16 cellular contexts compared by ENCODE assay signal in the genomic region with DNA sequence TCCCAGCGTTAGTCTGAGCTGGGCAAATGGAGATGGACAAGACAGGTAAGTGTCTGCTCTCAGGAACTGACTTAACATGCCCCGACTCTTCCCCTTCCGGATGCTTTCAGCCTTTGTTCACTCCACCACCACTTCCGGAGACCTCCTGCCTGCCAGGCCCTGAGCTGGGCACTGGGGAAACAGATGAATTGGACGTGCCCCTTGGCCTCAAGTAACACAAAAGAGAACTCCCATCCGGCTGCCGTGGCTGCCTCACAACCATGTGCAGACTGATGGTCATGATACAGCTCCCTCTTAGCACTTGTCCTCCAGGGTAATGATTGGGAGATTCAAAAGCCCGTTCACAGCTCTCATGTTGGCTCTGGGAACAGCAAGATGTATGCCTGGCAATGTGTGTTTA. TPM values are rescaled to one million over a fixed set of nuclear protein-coding genes. Genes with fewer than 3 reads are reported as not detected.
DNase-seq lines count a peak whose midpoint lies in the region; ATAC-seq, FAIRE-seq and TF ChIP-seq lines count a peak whose summit lies in the region.
"Had no signal": no experiment of that assay in that cellular context is flagged by ENCODE, and none has a peak within 500 bp of the region (broad histone marks: within the 10 kb centered on the region; RNA-seq: fewer than 3 reads in every experiment).

No MANE protein-coding gene starts in this region.

- peaks cover 32% of the 10 kb centered on the region for H3K36me3 Mint-ChIP-seq in activated CD4-positive, alpha-beta T cell treated with anti-CD3 and anti-CD28 coated beads for 36 hours (ENCODE audit: low read depth)
- peaks cover 15% of the 10 kb centered on the region for H3K36me3 Mint-ChIP-seq in CD4-positive, CD25-positive, alpha-beta regulatory T cell
- H3K36me3 Mint-ChIP-seq in brain, result peaks cover 38% of the 10 kb centered on the region
- H3K36me3 Mint-ChIP-seq in nephron progenitor cell (ENCODE audit: low read depth), result peaks cover 39% of the 10 kb centered on the region

- no peaks in the 10 kb centered on the region for H3K9me3 Mint-ChIP-seq in activated CD4-positive, alpha-beta T cell treated with anti-CD3 and anti-CD28 coated beads for 36 hours (ENCODE audit: low read depth)
- peaks cover 0 to 2% (median 0%) of the 10 kb centered on the region in 7 donors for H3K9me3 Mint-ChIP-seq in CD4-positive, CD25-positive, alpha-beta regulatory T cell
- peaks cover 0 to 3% (median 0%) of the 10 kb centered on the region in 5 experiments for H3K9me3 Mint-ChIP-seq in brain
- H3K9me3 Mint-ChIP-seq in nephron progenitor cell, result no peaks in the 10 kb centered on the region

- no peak for ATAC-seq in activated CD4-positive, alpha-beta T cell treated with anti-CD3 and anti-CD28 coated beads for 36 hours
- no peak for ATAC-seq in CD4-positive, CD25-positive, alpha-beta regulatory T cell (ENCODE audit: low read depth in 2 of 2)
- no peak for ATAC-seq in HG03108 (IDR thresholded peaks at IDR 0.05; ENCODE audit: unreplicated experiment)

- POLR2A ChIA-PET in activated CD4-positive, alpha-beta T cell treated with anti-CD3 and anti-CD28 coated beads for 36 hours (lab: Charles Lee), result interaction anchor here (0.6 kb wide), 1 partner anchor 18 kb away, joined by 3 read pairs; a partner anchor contains a TSS

- no peak overlapping the region for H3K4me3 Mint-ChIP-seq in activated CD4-positive, alpha-beta T cell treated with anti-CD3 and anti-CD28 coated beads for 36 hours
- H3K4me3 Mint-ChIP-seq in CD4-positive, CD25-positive, alpha-beta regulatory T cell, result no peak overlapping the region
- H3K4me3 Mint-ChIP-seq in brain (no peak overlapping the region), nephron progenitor cell (no peak overlapping the region)

- H3K4me1 Mint-ChIP-seq in activated CD4-positive, alpha-beta T cell treated with anti-CD3 and anti-CD28 coated beads for 36 hours, result peaks cover 22% of the 10 kb centered on the region
- peaks cover 0 to 27% (median 7%) of the 10 kb centered on the region in 4 donors for H3K4me1 Mint-ChIP-seq in CD4-positive, CD25-positive, alpha-beta regulatory T cell
- H3K4me1 Mint-ChIP-seq in brain (peaks cover 8% of the 10 kb centered on the region), nephron progenitor cell (peaks cover 5% of the 10 kb centered on the region)

- peak overlapping the region; percentile 51 for H3K27ac Mint-ChIP-seq in activated CD4-positive, alpha-beta T cell treated with anti-CD3 and anti-CD28 coated beads for 36 hours
- H3K27ac Mint-ChIP-seq in CD4-positive, CD25-positive, alpha-beta regulatory T cell, result peak overlapping the region in 2 of 3 donors; percentile 32 to 63
- H3K27ac Mint-ChIP-seq in brain (peak overlapping the region in 4 of 5 experiments; percentile 33 to 85 (median 62)), nephron progenitor cell (peak overlapping the region; percentile 93)

- TF ChIP-seq POLR2A in uterus (IDR thresholded peaks at IDR 0.05), result no peak

- H3K27me3 ChIP-seq in CD4-positive, CD25-positive, alpha-beta regulatory T cell (ENCODE audit: control insufficient read depth, insufficient read depth, low read length), result no peaks in the 10 kb centered on the region
- no peaks in the 10 kb centered on the region for H3K27me3 ChIP-seq in uterus
- H3K27me3 ChIP-seq: BLaER1 treated with 17β-estradiol and CSF1 and Interleukin-3, amounts not matched to agents 10 nM and 100 nM had no signal

- no peaks in the 10 kb centered on the region for H3K36me3 ChIP-seq in CD4-positive, CD25-positive, alpha-beta regulatory T cell (ENCODE audit: control insufficient read depth, insufficient read depth, low read length)
- no peaks in the 10 kb centered on the region for H3K36me3 ChIP-seq in uterus

- no peaks in the 10 kb centered on the region for H3K27me3 Mint-ChIP-seq in activated CD4-positive, alpha-beta T cell treated with anti-CD3 and anti-CD28 coated beads for 36 hours
- no peaks in the 10 kb centered on the region for H3K27me3 Mint-ChIP-seq in CD4-positive, CD25-positive, alpha-beta regulatory T cell
- H3K27me3 Mint-ChIP-seq in brain, result no peaks in the 10 kb centered on the region
- no peaks in the 10 kb centered on the region for H3K27me3 Mint-ChIP-seq in nephron progenitor cell (ENCODE audit: low read depth, poor library complexity)

- H3K27ac ChIP-seq in CD4-positive, CD25-positive, alpha-beta regulatory T cell (ENCODE audit: insufficient read depth, low read length, poor library complexity, severe bottlenecking), result no peak overlapping the region
- no peak overlapping the region for H3K27ac ChIP-seq in uterus
- H3K27ac ChIP-seq: 22Rv1; BLaER1 treated with 17β-estradiol and CSF1 and Interleukin-3, amounts not matched to agents 10 nM and 100 nM had no signal

- no peak overlapping the region for H3K4me3 ChIP-seq in CD4-positive, CD25-positive, alpha-beta regulatory T cell (ENCODE audit: low read depth, low read length)
- H3K4me3 ChIP-seq in uterus, result no peak overlapping the region
- H3K4me3 ChIP-seq: BLaER1 treated with 17β-estradiol and CSF1 and Interleukin-3, amounts not matched to agents 10 nM and 100 nM had no signal

- CTCF ChIA-PET in activated CD4-positive, alpha-beta T cell treated with anti-CD3 and anti-CD28 coated beads for 36 hours (lab: Charles Lee), result interaction anchor here (1.2 kb wide), 1 partner anchor 11 kb away, joined by 8 read pairs; no protein-coding TSS in a partner anchor

- DNase-seq in activated CD4-positive, alpha-beta T cell treated with anti-CD3 and anti-CD28 coated beads for 36 hours, result no peak
- no peak for DNase-seq in activated CD4-positive, alpha-beta T cell treated with anti-CD3 and anti-CD28 coated beads, Interleukin-2, amount 50 U/mL, for 4 hours
- DNase-seq in CD4-positive, CD25-positive, alpha-beta regulatory T cell, result no peak
- no peak for DNase-seq in nephron progenitor cell
- no peak for DNase-seq in HTR-8/SVneo (ENCODE audit: insufficient read length, low spot score)
- no peak for DNase-seq in uterus
- DNase-seq: DMS79, HCEC 1CT, NCI-H1436, NCI-H2029 treated with DMSO at 0.1 percent for 48 hours, NCI-H510A treated with DMSO at 0.1 percent for 48 hours had no signal

- FAIRE-seq in HTR-8/SVneo (lab: Jason Lieb, UNC), result no peak
- FAIRE-seq: GM12891 had no signal

- no peaks in the 10 kb centered on the region for H3K4me1 ChIP-seq in CD4-positive, CD25-positive, alpha-beta regulatory T cell (ENCODE audit: control insufficient read depth, insufficient read depth, low read length, poor library complexity, severe bottlenecking)
- H3K4me1 ChIP-seq in uterus, result no peaks in the 10 kb centered on the region

- intact Hi-C loops in activated CD4-positive, alpha-beta T cell treated with anti-CD3 and anti-CD28 coated beads for 36 hours (cut with DNase I, micrococcal nuclease), result no loop called here
- intact Hi-C loops in uterus (cut with DNase I; ENCODE audit: low total_unique reads), result no loop called here

- H3K9me3 ChIP-seq in CD4-positive, CD25-positive, alpha-beta regulatory T cell (ENCODE audit: control insufficient read depth in 2 of 2, low read length in 2 of 2), result no peaks in the 10 kb centered on the region
- H3K9me3 ChIP-seq in uterus, result no peaks in the 10 kb centered on the region
- H3K9me3 ChIP-seq: BLaER1 treated with 17β-estradiol and CSF1 and Interleukin-3, amounts not matched to agents 10 nM and 100 nM had no signal

- TF ChIP-seq CTCF in brain (conservative IDR thresholded peaks at IDR 0.05) (no peak), nephron progenitor cell (IDR thresholded peaks at IDR 0.05) (no peak), uterus (IDR thresholded peaks at IDR 0.05) (no peak)

RNA-seq across cellular contexts. Expression of a gene that starts 6.9 kb away (rescaled TPM):
- total RNA-seq in activated CD4-positive, alpha-beta T cell treated with anti-CD3 and anti-CD28 coated beads for 36 hours, result 1 to 10 TPM; 3.2 to 4.3 TPM
- total RNA-seq in CD4-positive, CD25-positive, alpha-beta regulatory T cell, result 11.1 TPM
- polyA plus RNA-seq in CD4-positive, CD25-positive, alpha-beta regulatory T cell, result 1 to 10 TPM; 1.0 to 2.4 (median 1.6) TPM
- 5.8 TPM for polyA plus RNA-seq in brain (ENCODE audit: insufficient read depth, low read depth, low replicate concordance)
- 1 to 10 TPM; 4.1 to 9.6 (median 7.4) TPM for total RNA-seq in uterus

RNA-seq across cellular contexts. Expression of a gene that starts 12.0 kb away (rescaled TPM):
- 10 to 100 TPM; 11.4 to 12.1 TPM for total RNA-seq in activated CD4-positive, alpha-beta T cell treated with anti-CD3 and anti-CD28 coated beads for 36 hours
- total RNA-seq in CD4-positive, CD25-positive, alpha-beta regulatory T cell, result 12.8 TPM
- under 1 TPM; 0.05 to 0.13 (median 0.10) TPM for polyA plus RNA-seq in CD4-positive, CD25-positive, alpha-beta regulatory T cell
- polyA plus RNA-seq in brain (ENCODE audit: insufficient read depth, low read depth, low replicate concordance), result 10.4 TPM
- total RNA-seq in uterus, result 10 to 100 TPM in 1 of 4 donors, 1 to 10 TPM in 2, not detected in 1; 2.0 to 24.2 (median 3.2) TPM

RNA-seq across cellular contexts. Expression of a gene that starts 17.3 kb away (rescaled TPM):
- total RNA-seq in activated CD4-positive, alpha-beta T cell treated with anti-CD3 and anti-CD28 coated beads for 36 hours, result 10 to 100 TPM; 16.2 to 18.6 TPM
- 13.7 TPM for total RNA-seq in CD4-positive, CD25-positive, alpha-beta regulatory T cell
- 10 to 100 TPM; 38.5 to 53.7 (median 44.5) TPM for polyA plus RNA-seq in CD4-positive, CD25-positive, alpha-beta regulatory T cell
- 20.5 TPM for polyA plus RNA-seq in brain (ENCODE audit: insufficient read depth, low read depth, low replicate concordance)
- 10 to 100 TPM in 3 of 4 donors, 1 to 10 TPM in 1; 5.4 to 20.4 (median 14.6) TPM for total RNA-seq in uterus

RNA-seq across cellular contexts. Expression of a gene that starts 18.1 kb away (rescaled TPM):
- total RNA-seq in activated CD4-positive, alpha-beta T cell treated with anti-CD3 and anti-CD28 coated beads for 36 hours, result 10 to 100 TPM; 13.6 to 14.7 TPM
- total RNA-seq in CD4-positive, CD25-positive, alpha-beta regulatory T cell, result 13.0 TPM
- polyA plus RNA-seq in CD4-positive, CD25-positive, alpha-beta regulatory T cell, result 1 to 10 TPM; 1.3 to 3.5 (median 1.5) TPM
- 30.5 TPM for polyA plus RNA-seq in brain (ENCODE audit: insufficient read depth, low read depth, low replicate concordance)
- total RNA-seq in uterus, result 10 to 100 TPM in 1 of 4 donors, 1 to 10 TPM in 1, under 1 TPM in 2; 0.26 to 19.3 (median 2.4) TPM

RNA-seq across cellular contexts. Expression of a gene that starts 23.4 kb away (rescaled TPM):
- total RNA-seq in activated CD4-positive, alpha-beta T cell treated with anti-CD3 and anti-CD28 coated beads for 36 hours, result 10 to 100 TPM; 24.2 to 35.6 TPM
- 30.8 TPM for total RNA-seq in CD4-positive, CD25-positive, alpha-beta regulatory T cell
- 10 to 100 TPM; 14.3 to 18.9 (median 16.0) TPM for polyA plus RNA-seq in CD4-positive, CD25-positive, alpha-beta regulatory T cell
- 43.5 TPM for polyA plus RNA-seq in brain (ENCODE audit: insufficient read depth, low read depth, low replicate concordance)
- 10 to 100 TPM in 3 of 4 donors, 1 to 10 TPM in 1; 4.8 to 69.8 (median 19.1) TPM for total RNA-seq in uterus
